In the genomic region with DNA sequence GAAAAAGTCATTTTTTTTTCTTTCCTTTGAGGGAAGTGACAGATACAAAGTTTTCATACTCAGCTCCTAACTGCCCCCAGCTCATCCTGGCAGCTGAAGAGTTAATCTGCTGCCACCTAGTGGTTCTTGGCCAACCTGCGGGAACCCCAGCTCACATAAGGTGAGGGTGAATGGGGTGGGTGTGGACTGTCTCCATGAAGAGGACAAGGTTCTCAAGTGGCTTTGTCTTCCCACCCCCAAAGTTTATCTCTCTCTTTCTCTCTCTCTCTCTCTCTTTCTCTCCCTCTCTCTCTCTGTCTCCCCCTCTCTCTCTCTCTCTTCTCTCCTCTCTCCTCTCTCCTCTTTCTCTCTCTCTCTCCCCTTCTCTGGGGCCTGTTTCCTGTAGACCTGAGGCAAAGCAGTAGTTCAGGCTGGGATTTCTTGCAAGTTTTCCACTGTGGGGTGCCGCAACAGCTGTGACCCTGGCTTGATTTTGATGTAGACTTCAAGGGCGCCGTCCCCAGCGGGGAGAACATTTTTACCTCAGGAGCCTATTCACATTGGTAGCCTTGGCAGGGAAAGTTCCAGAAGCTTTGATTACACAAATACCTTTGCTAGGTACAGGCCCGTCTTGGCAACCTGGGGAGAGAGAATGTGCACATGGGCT, we compare ENCODE assay signal across 7 cellular contexts.
A peak's percentile ranks its signal among the peaks of the same experiment; 100 is the strongest.
DNase-seq lines count a peak whose midpoint lies in the region; ATAC-seq, FAIRE-seq and TF ChIP-seq lines count a peak whose summit lies in the region.

No MANE protein-coding gene starts in this region.

- no peak overlapping the region for H3K4me2 ChIP-seq in SU-DHL-6 (ENCODE audit: low read depth, low read length, poor library complexity, severe bottlenecking)

- H3K27me3 ChIP-seq in SU-DHL-6 (ENCODE audit: low read length) = no peaks in the 10 kb centered on the region
- H3K27me3 ChIP-seq in iPS DF 6.9 (ENCODE audit: control insufficient read depth, insufficient read depth, low read length) = no peaks in the 10 kb centered on the region; the same call in 1 of the 2 replicates

- no peak for TF ChIP-seq POLR2A in GM12892 (IDR thresholded peaks at IDR 0.05; ENCODE audit: low read depth, low read length)

- H4K20me1 ChIP-seq in SU-DHL-6 (ENCODE audit: low read depth, low read length) = no peaks in the 10 kb centered on the region

- H3K36me3 ChIP-seq in SU-DHL-6 (ENCODE audit: low read length) (no peaks in the 10 kb centered on the region), iPS DF 6.9 (ENCODE audit: control insufficient read depth, insufficient read depth, low read length) (no peaks in the 10 kb centered on the region)

- H3K9me3 ChIP-seq in SU-DHL-6 (ENCODE audit: insufficient read depth, low read length) (no peaks in the 10 kb centered on the region), iPS DF 6.9 (ENCODE audit: control insufficient read depth, insufficient read depth, low read length) (no peaks in the 10 kb centered on the region)

- peak; percentile 81 for TF ChIP-seq CTCF in SU-DHL-6 (IDR thresholded peaks at IDR 0.05; ENCODE audit: insufficient read depth, low read length, poor library complexity, severe bottlenecking)

- no peak overlapping the region for H3K9ac ChIP-seq in SU-DHL-6 (ENCODE audit: low read length)

- H3K27ac ChIP-seq in SU-DHL-6 (ENCODE audit: low read depth, low read length) (no peak overlapping the region), iPS DF 6.9 (ENCODE audit: low read length) (no peak overlapping the region)

- H3K4me3 ChIP-seq in SU-DHL-6 (ENCODE audit: insufficient read depth, low read length, poor library complexity, severe bottlenecking) (no peak overlapping the region), iPS DF 6.9 (ENCODE audit: low read length) (no peak overlapping the region)

- peak; percentile 95 for ATAC-seq in HG02759 (IDR thresholded peaks at IDR 0.05; ENCODE audit: unreplicated experiment)

- no peak overlapping the region for H2AFZ ChIP-seq in SU-DHL-6 (ENCODE audit: low read depth, low read length, severe bottlenecking)

- no peaks in the 10 kb centered on the region for H3F3A ChIP-seq in SU-DHL-6 (ENCODE audit: insufficient read depth)

- H3K79me2 ChIP-seq in SU-DHL-6 (ENCODE audit: insufficient read depth, low read length) = no peaks in the 10 kb centered on the region

- DNase-seq in GM12892 (ENCODE audit: insufficient read length) (peak; percentile 39), NCI-H1092 (lab: John Stamatoyannopoulos, UW) (peak; percentile 47), amniotic epithelial cell (ENCODE audit: low read depth) (peak; percentile 35), iPS DF 6.9 (ENCODE audit: low read depth, low spot score) (peak; percentile 87)
- peak; percentile 26 for DNase-seq in stimulated activated CD4-positive, alpha-beta T cell treated with anti-CD3 and anti-CD28 coated beads, Interleukin-2, amount 100 ng/mL, for 4 hours (ENCODE audit: low read depth)

- H3K9me2 ChIP-seq in SU-DHL-6 (replicated peaks; ENCODE audit: insufficient read depth, low read length) = no peaks in the 10 kb centered on the region

- peak; percentile 67 for FAIRE-seq in GM12892 (lab: Jason Lieb, UNC)

- H3K4me1 ChIP-seq in iPS DF 6.9 (ENCODE audit: control insufficient read depth, insufficient read depth, low read length) = no peaks in the 10 kb centered on the region; the same call in 1 of the 2 replicates

- WGBS in iPS DF 6.9 (ENCODE audit: insufficient coverage, insufficient read length) = no CpG with 5 or more reads among the region's 6 CpGs

Comparison
In these comparisons a context has a peak if more than half of its experiments do, and no peak if none do; other contexts are left out.
1. DNase-seq: peak in every context shown above with its lines; median percentile 87 in iPS DF 6.9; 47 in NCI-H1092; 39 in GM12892; 35 in amniotic epithelial cell; 26 in stimulated activated CD4-positive, alpha-beta T cell treated with anti-CD3 and anti-CD28 coated beads, Interleukin-2, amount 100 ng/mL, for 4 hours.